ENCODE assay signal across 16 cellular contexts in the genomic region with DNA sequence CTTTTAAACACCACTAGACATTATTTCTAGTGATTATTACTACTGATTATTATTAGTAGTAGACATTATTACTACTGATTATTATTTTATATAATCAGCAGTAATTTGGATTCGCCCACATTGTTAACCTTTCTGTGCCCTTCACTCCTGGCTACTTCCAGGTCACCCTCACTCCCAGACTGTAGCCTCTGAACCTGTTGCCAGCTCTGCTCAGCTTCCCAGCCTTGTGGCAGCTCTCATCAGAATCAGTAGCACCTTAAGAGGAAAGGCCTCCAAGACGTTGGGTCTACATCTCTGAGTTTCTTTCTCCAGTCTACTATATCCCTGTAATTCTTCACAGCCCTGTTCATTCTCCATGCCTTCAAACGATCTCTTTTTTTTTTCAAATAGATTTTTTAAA.
DNase-seq lines count a peak whose midpoint lies in the region; ATAC-seq and TF ChIP-seq lines count a peak whose summit lies in the region.
"Had no signal": no experiment of that assay in that cellular context is flagged by ENCODE, and none has a peak within 500 bp of the region (broad histone marks: within the 10 kb centered on the region; RNA-seq: fewer than 3 reads in every experiment).

No MANE protein-coding gene starts in this region.

- H3K9me3 ChIP-seq in left ventricle myocardium inferior (replicated peaks) (no peaks in the 10 kb centered on the region), right cardiac atrium (ENCODE audit: control insufficient read depth, low read length) (no peaks in the 10 kb centered on the region), hepatocyte (ENCODE audit: low read depth) (no peaks in the 10 kb centered on the region)

- WGBS in right cardiac atrium, result 65% methylated on average over 3 of the region's 3 CpGs
- 85% methylated on average over 3 of the region's 3 CpGs for WGBS in hepatocyte (ENCODE audit: low lambda C conversion rate, missing lambda C conversion rate)

- DNase-seq in Right ventricle myocardium superior (no peak), left ventricle myocardium inferior (no peak), right cardiac atrium (no peak), hepatocyte (ENCODE audit: low spot score) (no peak)
- DNase-seq: C1 segment of cervical spinal cord; Calu3; CD4-positive, alpha-beta memory T cell; COR-L47; DMS53; DMS79 treated with DMSO at 0.1 percent for 48 hours; GF-D8; GM23248; H7; HCEC 1CT had no signal

- H3K4me2 ChIP-seq in hepatocyte, result no peak overlapping the region

- H3K79me2 ChIP-seq in hepatocyte, result no peaks in the 10 kb centered on the region

- H3K27ac ChIP-seq in left ventricle myocardium inferior (replicated peaks), result peak overlapping the region; percentile 57
- peak overlapping the region; percentile 35 for H3K27ac ChIP-seq in right cardiac atrium (ENCODE audit: low read length)
- no peak overlapping the region for H3K27ac ChIP-seq in hepatocyte
- H3K27ac ChIP-seq: GM23248 had no signal

- no peaks in the 10 kb centered on the region for H4K20me1 ChIP-seq in hepatocyte (ENCODE audit: insufficient read depth, poor library complexity, severe bottlenecking)

- no peak overlapping the region for H2AFZ ChIP-seq in hepatocyte
- H2AFZ ChIP-seq: GM23248 had no signal

- H3K4me3 ChIP-seq in left ventricle myocardium inferior, result no peak overlapping the region
- no peak overlapping the region for H3K4me3 ChIP-seq in right cardiac atrium (ENCODE audit: low read length)
- H3K4me3 ChIP-seq in hepatocyte, result no peak overlapping the region
- H3K4me3 ChIP-seq: GM23248 had no signal

- TF ChIP-seq CTCF in left ventricle myocardium inferior (IDR thresholded peaks at IDR 0.05; ENCODE audit: borderline replicate concordance), result no peak
- no peak for TF ChIP-seq CTCF in hepatocyte (IDR thresholded peaks at IDR 0.05; ENCODE audit: poor library complexity)

- peaks cover 17% of the 10 kb centered on the region for H3K36me3 ChIP-seq in left ventricle myocardium inferior
- H3K36me3 ChIP-seq in hepatocyte (replicated peaks; ENCODE audit: insufficient read depth, low read depth), result no peaks in the 10 kb centered on the region

- H3K27me3 ChIP-seq in left ventricle myocardium inferior (ENCODE audit: low read depth), result no peaks in the 10 kb centered on the region
- no peaks in the 10 kb centered on the region for H3K27me3 ChIP-seq in right cardiac atrium (ENCODE audit: control insufficient read depth, insufficient read depth)
- H3K27me3 ChIP-seq in hepatocyte, result no peaks in the 10 kb centered on the region

- ATAC-seq in Right ventricle myocardium superior (ENCODE audit: poor library complexity) (peak; percentile 67), right cardiac atrium (no peak), GM18870 (IDR thresholded peaks at IDR 0.05; ENCODE audit: unreplicated experiment) (no peak), HG02885 (IDR thresholded peaks at IDR 0.05; ENCODE audit: poor library complexity, unreplicated experiment) (no peak)

- H3K9me2 ChIP-seq in hepatocyte (replicated peaks; ENCODE audit: insufficient read depth), result no peaks in the 10 kb centered on the region

- H3K4me1 ChIP-seq in left ventricle myocardium inferior, result peaks cover 17% of the 10 kb centered on the region
- H3K4me1 ChIP-seq in right cardiac atrium (ENCODE audit: control insufficient read depth, insufficient read depth, low read length), result peaks cover 7% of the 10 kb centered on the region
- H3K4me1 ChIP-seq in hepatocyte (ENCODE audit: insufficient read depth), result no peaks in the 10 kb centered on the region

- intact Hi-C loops in Right ventricle myocardium superior (cut with DNase I), result no loop called here
- intact Hi-C loops in left ventricle myocardium inferior (cut with micrococcal nuclease), result no loop called here
- intact Hi-C loops in right cardiac atrium (cut with DNase I), result no loop called here
